13 cellular contexts compared by ENCODE assay signal in genomic region chr7:31126976-31127375, GRCh38.
DNase-seq lines count a peak whose midpoint lies in the region; ATAC-seq and TF ChIP-seq lines count a peak whose summit lies in the region.
"Had no signal": no experiment of that assay in that cellular context is flagged by ENCODE, and none has a peak within 500 bp of the region (broad histone marks: within the 10 kb centered on the region; RNA-seq: fewer than 3 reads in every experiment).

No MANE protein-coding gene starts in this region.

- no peaks in the 10 kb centered on the region for H3F3A ChIP-seq in Loucy (ENCODE audit: low read depth)

- H3K4me3 ChIP-seq in BE2C (ENCODE audit: low read depth, low read length) (no peak overlapping the region), Loucy (ENCODE audit: low read length, poor library complexity, severe bottlenecking) (no peak overlapping the region), astrocyte of the spinal cord (ENCODE audit: low read depth, low read length) (no peak overlapping the region), liver (ENCODE audit: low read depth in 1 of 3, low read length in 3 of 3) (no peak overlapping the region), lower lobe of right lung (no peak overlapping the region)
- H3K4me3 ChIP-seq: coronary artery, psoas muscle had no signal

- H3K79me2 ChIP-seq in Loucy (ENCODE audit: insufficient read depth, low read length): no peaks in the 10 kb centered on the region

- ATAC-seq in HG03139 (IDR thresholded peaks at IDR 0.05; ENCODE audit: unreplicated experiment) (no peak), lower lobe of right lung (no peak)
- ATAC-seq: psoas muscle had no signal

- H3K9me2 ChIP-seq in Loucy (replicated peaks; ENCODE audit: low read depth, low read length): no peaks in the 10 kb centered on the region

- no peaks in the 10 kb centered on the region for H3K27me3 ChIP-seq in BE2C
- H3K27me3 ChIP-seq in Loucy (ENCODE audit: insufficient read depth, low read length, poor library complexity, severe bottlenecking): no peaks in the 10 kb centered on the region
- no peaks in the 10 kb centered on the region for H3K27me3 ChIP-seq in liver (ENCODE audit: control insufficient read depth in 4 of 4, insufficient read depth in 4 of 4, low read length in 3 of 4)
- H3K27me3 ChIP-seq in lower lobe of right lung (ENCODE audit: low read depth): peaks cover 18% of the 10 kb centered on the region

- H3K4me2 ChIP-seq in Loucy (ENCODE audit: low read depth, low read length, poor library complexity, severe bottlenecking): no peak overlapping the region

- H3K4me1 ChIP-seq in BE2C: peaks cover 6% of the 10 kb centered on the region
- no peaks in the 10 kb centered on the region for H3K4me1 ChIP-seq in Loucy (ENCODE audit: insufficient read depth, low read length, poor library complexity, severe bottlenecking)
- no peaks in the 10 kb centered on the region for H3K4me1 ChIP-seq in liver (ENCODE audit: control insufficient read depth in 4 of 4, insufficient read depth in 4 of 4, low read length in 3 of 4)
- H3K4me1 ChIP-seq in lower lobe of right lung: no peaks in the 10 kb centered on the region
- H3K4me1 ChIP-seq: psoas muscle had no signal

- peak; percentile 8 to 17 for TF ChIP-seq RAD21 in liver (IDR thresholded peaks at IDR 0.05)

- intact Hi-C loops in lower lobe of right lung (cut with DNase I): no loop called here

- no peak overlapping the region for H3K27ac ChIP-seq in liver (ENCODE audit: low read depth in 1 of 2, low read length in 2 of 2)
- no peak overlapping the region for H3K27ac ChIP-seq in lower lobe of right lung
- H3K27ac ChIP-seq: coronary artery, psoas muscle had no signal

- H3K9me3 ChIP-seq in BE2C (no peaks in the 10 kb centered on the region), Loucy (ENCODE audit: insufficient read depth, low read depth, low read length) (no peaks in the 10 kb centered on the region), liver (ENCODE audit: control insufficient read depth in 4 of 4, low read length in 3 of 4) (no peaks in the 10 kb centered on the region), lower lobe of right lung (no peaks in the 10 kb centered on the region)
- H3K9me3 ChIP-seq: psoas muscle had no signal

- H3K9ac ChIP-seq in Loucy (ENCODE audit: low read depth, low read length, poor library complexity, severe bottlenecking) (no peak overlapping the region), liver (ENCODE audit: low read depth in 1 of 2, low read length in 2 of 2) (no peak overlapping the region)

- 59% methylated on average over 1 of the region's 1 CpG for WGBS in liver

- H3K36me3 ChIP-seq in BE2C: no peaks in the 10 kb centered on the region
- no peaks in the 10 kb centered on the region for H3K36me3 ChIP-seq in Loucy (ENCODE audit: insufficient read depth, low read length)
- no peaks in the 10 kb centered on the region for H3K36me3 ChIP-seq in liver (ENCODE audit: control insufficient read depth in 4 of 4, insufficient read depth in 3 of 4, low read depth in 1 of 4, low read length in 3 of 4)
- no peaks in the 10 kb centered on the region for H3K36me3 ChIP-seq in lower lobe of right lung

- H4K20me1 ChIP-seq in Loucy (ENCODE audit: insufficient read depth, low read length, poor library complexity, severe bottlenecking): no peaks in the 10 kb centered on the region

- in situ Hi-C loops in astrocyte of the spinal cord (cut with HindIII; ENCODE audit: low sequenced_read_pairs): no loop called here

- DNase-seq in BE2C (no peak), astrocyte of the spinal cord (ENCODE audit: low read depth, low spot score) (peak; percentile 20), ureter (ENCODE audit: low spot score) (no peak), globus pallidus (ENCODE audit: low spot score) (no peak), lower lobe of right lung (no peak)
- DNase-seq: activated T-cell treated with anti-CD3 and anti-CD28 coated beads, Interleukin-2, amount 50 U/mL, for 48 hours; immature natural killer cell; NCI-H774; psoas muscle had no signal

- no peak overlapping the region for H2AFZ ChIP-seq in Loucy (ENCODE audit: low read length)

- peak; percentile 18; the same call in 1 of the 2 replicates for TF ChIP-seq CTCF in BE2C (IDR thresholded peaks at IDR 0.05; ENCODE audit: low read depth, low read length)
- peak; percentile 29; the same call in 1 of the 2 replicates for TF ChIP-seq CTCF in Loucy (conservative IDR thresholded peaks at IDR 0.05; ENCODE audit: low read length)
- peak; percentile 41 for TF ChIP-seq CTCF in astrocyte of the spinal cord (IDR thresholded peaks at IDR 0.05; ENCODE audit: low read depth, low read length)
- TF ChIP-seq CTCF in liver (IDR thresholded peaks at IDR 0.05; ENCODE audit: low read depth, low read length, missing input control): no peak
- TF ChIP-seq CTCF in lower lobe of right lung (IDR thresholded peaks at IDR 0.05): no peak

TF ChIP-seq in liver, 16 proteins besides CTCF, POLR2A, EP300 and RAD21:
- no peak for TF ChIP-seq FOXA2 (IDR thresholded peaks at IDR 0.05)
- TF ChIP-seq NR2F2 (IDR thresholded peaks at IDR 0.05): no peak

Comparison
In these comparisons a context has a peak if more than half of its experiments do, and no peak if none do; other contexts are left out.
1. CTCF ChIP-seq: peak in BE2C (single experiment), Loucy (single experiment) and astrocyte of the spinal cord (single experiment); none in liver (single experiment) and lower lobe of right lung (single experiment).